Comparison of ENCODE assay signal across 15 cellular contexts in genomic region chrX:19627081-19627480, GRCh38.
DNase-seq lines count a peak whose midpoint lies in the region; ATAC-seq and TF ChIP-seq lines count a peak whose summit lies in the region.
"Had no signal": no experiment of that assay in that cellular context is flagged by ENCODE, and none has a peak within 500 bp of the region (broad histone marks: within the 10 kb centered on the region; RNA-seq: fewer than 3 reads in every experiment).

No MANE protein-coding gene starts in this region.

- ATAC-seq in thoracic aorta (ENCODE audit: insufficient number of reproducible peaks, low FRiP score, low read depth) (no peak), T-helper 17 cell (no peak), GM18519 (IDR thresholded peaks at IDR 0.05; ENCODE audit: low FRiP score, unreplicated experiment) (no peak)
- ATAC-seq: esophagus mucosa had no signal

- H3K9ac ChIP-seq in mesenchymal stem cell (ENCODE audit: low read length), result no peak overlapping the region

- H4K91ac ChIP-seq in mesenchymal stem cell (ENCODE audit: low read length), result no peak overlapping the region

- peaks cover 67% of the 10 kb centered on the region for H3K4me1 Mint-ChIP-seq in activated naive CD8-positive, alpha-beta T cell (ENCODE audit: low read depth)
- H3K4me1 Mint-ChIP-seq in activated naive CD8-positive, alpha-beta T cell treated with anti-CD3 and anti-CD28 coated beads for 36 hours, result peaks cover 59% of the 10 kb centered on the region
- peaks cover 40% of the 10 kb centered on the region for H3K4me1 Mint-ChIP-seq in T-helper 17 cell

- H2BK12ac ChIP-seq in mesenchymal stem cell (ENCODE audit: low read length in 2 of 2), result no peak overlapping the region

- no peak overlapping the region for H3K18ac ChIP-seq in mesenchymal stem cell (ENCODE audit: low read depth in 1 of 2, low read length in 2 of 2)

- H3K9me3 ChIP-seq in mesenchymal stem cell (ENCODE audit: control insufficient read depth, low read length), result no peaks in the 10 kb centered on the region
- H3K9me3 ChIP-seq in thoracic aorta, result no peaks in the 10 kb centered on the region
- H3K9me3 ChIP-seq in T-helper 17 cell (ENCODE audit: control insufficient read depth, low read length, poor library complexity, severe bottlenecking), result no peaks in the 10 kb centered on the region
- H3K9me3 ChIP-seq: ovary had no signal

- no peak overlapping the region for H2BK5ac ChIP-seq in mesenchymal stem cell (ENCODE audit: low read depth, low read length, poor library complexity, severe bottlenecking)

- H3K4ac ChIP-seq in mesenchymal stem cell (ENCODE audit: low read depth in 1 of 2, low read length in 2 of 2), result no peak overlapping the region

- H3K4me3 Mint-ChIP-seq in activated naive CD8-positive, alpha-beta T cell, result no peak overlapping the region
- no peak overlapping the region for H3K4me3 Mint-ChIP-seq in activated naive CD8-positive, alpha-beta T cell treated with anti-CD3 and anti-CD28 coated beads for 36 hours
- no peak overlapping the region for H3K4me3 Mint-ChIP-seq in T-helper 17 cell
- H3K4me3 Mint-ChIP-seq: activated CD4-positive, alpha-beta T cell treated with anti-CD3 and anti-CD28 coated beads, Interleukin-2, amount 10 ng/mL, durations not matched to agents 7 days and 5 days had no signal

- H3K27ac ChIP-seq in caudate nucleus (ENCODE audit: low read depth, low read length), result peak overlapping the region; percentile 29
- peak overlapping the region; percentile 7 for H3K27ac ChIP-seq in mesenchymal stem cell (ENCODE audit: low read length, poor library complexity, severe bottlenecking)
- peak overlapping the region in 1 of 2 donors; percentile 49 for H3K27ac ChIP-seq in thoracic aorta
- H3K27ac ChIP-seq: ovary had no signal

- H3K27ac Mint-ChIP-seq in activated naive CD8-positive, alpha-beta T cell, result peak overlapping the region; percentile 22
- H3K27ac Mint-ChIP-seq in activated naive CD8-positive, alpha-beta T cell treated with anti-CD3 and anti-CD28 coated beads for 36 hours, result no peak overlapping the region
- H3K27ac Mint-ChIP-seq in T-helper 17 cell, result no peak overlapping the region
- H3K27ac Mint-ChIP-seq: activated CD4-positive, alpha-beta T cell treated with anti-CD3 and anti-CD28 coated beads, Interleukin-2, amount 10 ng/mL, durations not matched to agents 7 days and 5 days had no signal

- H2AFZ ChIP-seq in mesenchymal stem cell (ENCODE audit: low read depth, low read length), result no peak overlapping the region

- H4K8ac ChIP-seq in mesenchymal stem cell (ENCODE audit: low read length), result peak overlapping the region; percentile 28

- peaks cover 3% of the 10 kb centered on the region for H3K36me3 Mint-ChIP-seq in activated naive CD8-positive, alpha-beta T cell
- H3K36me3 Mint-ChIP-seq in activated naive CD8-positive, alpha-beta T cell treated with anti-CD3 and anti-CD28 coated beads for 36 hours, result peaks cover 25% of the 10 kb centered on the region
- no peaks in the 10 kb centered on the region for H3K36me3 Mint-ChIP-seq in T-helper 17 cell (ENCODE audit: low read depth)

- H2BK120ac ChIP-seq in mesenchymal stem cell (ENCODE audit: low read depth, low read length), result no peak overlapping the region

- H3K4me3 ChIP-seq in mesenchymal stem cell (ENCODE audit: insufficient read depth in 1 of 2, low read depth in 1 of 2, low read length in 2 of 2), result no peak overlapping the region
- peak overlapping the region; percentile 19 for H3K4me3 ChIP-seq in thoracic aorta
- H3K4me3 ChIP-seq: ovary had no signal

- 100% methylated on average over 3 of the region's 5 CpGs for WGBS in mesenchymal stem cell

- H3K4me1 ChIP-seq in mesenchymal stem cell (ENCODE audit: control insufficient read depth, insufficient read depth, low read depth, low read length) (peaks cover 12% of the 10 kb centered on the region), thoracic aorta (ENCODE audit: control insufficient read depth in 1 of 2, low read depth in 2 of 2) (peaks cover 0 to 3% of the 10 kb centered on the region in 2 donors)

- H3K23ac ChIP-seq in mesenchymal stem cell (ENCODE audit: low read length in 2 of 2), result no peak overlapping the region

- H2AK5ac ChIP-seq in mesenchymal stem cell (ENCODE audit: low read length, severe bottlenecking), result no peak overlapping the region

- H3K9me3 Mint-ChIP-seq in activated naive CD8-positive, alpha-beta T cell (ENCODE audit: low read depth), result no peaks in the 10 kb centered on the region
- no peaks in the 10 kb centered on the region for H3K9me3 Mint-ChIP-seq in activated naive CD8-positive, alpha-beta T cell treated with anti-CD3 and anti-CD28 coated beads for 36 hours
- H3K9me3 Mint-ChIP-seq: activated CD4-positive, alpha-beta T cell treated with anti-CD3 and anti-CD28 coated beads, Interleukin-2, amount 10 ng/mL, durations not matched to agents 7 days and 5 days had no signal

- H3K4me2 ChIP-seq in mesenchymal stem cell (ENCODE audit: low read length, poor library complexity, severe bottlenecking), result no peak overlapping the region

- H3K79me1 ChIP-seq in mesenchymal stem cell (replicated peaks; ENCODE audit: low read length, poor library complexity, severe bottlenecking), result peaks cover 10% of the 10 kb centered on the region

- H3K27me3 ChIP-seq in mesenchymal stem cell (ENCODE audit: control insufficient read depth in 1 of 2, insufficient read depth in 1 of 2, low read length in 2 of 2) (no peaks in the 10 kb centered on the region), thoracic aorta (replicated peaks; ENCODE audit: insufficient read depth) (no peaks in the 10 kb centered on the region)
- H3K27me3 ChIP-seq: ovary had no signal

- H3K36me3 ChIP-seq in mesenchymal stem cell (ENCODE audit: control insufficient read depth in 1 of 2, insufficient read depth in 2 of 2, low read depth in 1 of 2, low read length in 2 of 2), result peaks cover 0 to 16% of the 10 kb centered on the region in 2 experiments
- no peaks in the 10 kb centered on the region for H3K36me3 ChIP-seq in thoracic aorta
- H3K36me3 ChIP-seq: ovary had no signal

- TF ChIP-seq CTCF in thoracic aorta (IDR thresholded peaks at IDR 0.05), result peak; percentile 15

- no peaks in the 10 kb centered on the region for H3K27me3 Mint-ChIP-seq in activated naive CD8-positive, alpha-beta T cell
- H3K27me3 Mint-ChIP-seq in activated naive CD8-positive, alpha-beta T cell treated with anti-CD3 and anti-CD28 coated beads for 36 hours, result no peaks in the 10 kb centered on the region
- H3K27me3 Mint-ChIP-seq in T-helper 17 cell, result no peaks in the 10 kb centered on the region
- H3K27me3 Mint-ChIP-seq: activated CD4-positive, alpha-beta T cell treated with anti-CD3 and anti-CD28 coated beads, Interleukin-2, amount 10 ng/mL, durations not matched to agents 7 days and 5 days had no signal

- DNase-seq in activated naive CD8-positive, alpha-beta T cell treated with anti-CD3 and anti-CD28 coated beads for 36 hours, result no peak
- DNase-seq in caudate nucleus (lab: John Stamatoyannopoulos, UW), result peak in 58 of 61 donors; percentile 2 to 75 (median 40)
- DNase-seq in mesenchymal stem cell, result no peak
- DNase-seq in thoracic aorta (ENCODE audit: low spot score), result no peak
- no peak for DNase-seq in T-helper 17 cell
- DNase-seq in stimulated activated CD4-positive, alpha-beta T cell treated with anti-CD3 and anti-CD28 coated beads, Interleukin-1b, Interleukin-23, amount 100 ng/mL, for 48 hours, result no peak
- DNase-seq: activated CD4-positive, alpha-beta T cell treated with anti-CD3 and anti-CD28 coated beads, Interleukin-2, amount 10 ng/mL, durations not matched to agents 7 days and 5 days; activated gamma-delta T cell treated with Interleukin-2 at 50 U/mL for 16 hours; cerebellar nuclear complex; DMS153; mesendoderm; ovary had no signal

- H2BK15ac ChIP-seq in mesenchymal stem cell (ENCODE audit: low read depth, poor library complexity, severe bottlenecking), result no peak overlapping the region

- H3K14ac ChIP-seq in mesenchymal stem cell (ENCODE audit: low read length in 2 of 2), result peak overlapping the region in 1 of 2 experiments; percentile 65

Comparison
In these comparisons a context has a peak if more than half of its experiments do, and no peak if none do; other contexts are left out.
1. DNase-seq: peak in caudate nucleus (58 of 61); none in activated naive CD8-positive, alpha-beta T cell treated with anti-CD3 and anti-CD28 coated beads for 36 hours (single experiment), mesenchymal stem cell (single experiment), thoracic aorta (single experiment), T-helper 17 cell (0 of 3) and stimulated activated CD4-positive, alpha-beta T cell treated with anti-CD3 and anti-CD28 coated beads, Interleukin-1b, Interleukin-23, amount 100 ng/mL, for 48 hours (single experiment).